Comparison of ENCODE assay signal across 8 cellular contexts in the genomic region with DNA sequence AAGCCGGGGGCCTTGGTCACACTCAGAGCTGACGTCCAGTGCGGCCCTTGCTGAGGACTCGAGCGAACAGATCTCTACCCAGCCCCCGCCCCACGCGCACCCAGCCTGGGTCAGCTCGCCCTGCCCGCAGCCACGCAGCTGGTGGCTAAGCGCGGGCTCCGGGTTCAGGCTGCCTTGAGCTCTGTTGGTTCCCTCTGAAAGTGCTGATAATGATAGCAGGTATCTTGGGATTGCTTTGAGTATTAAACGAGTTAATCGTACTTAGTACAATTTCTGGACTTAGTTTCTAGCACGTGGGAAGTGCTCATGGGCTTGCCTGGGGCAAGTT.
DNase-seq lines count a peak whose midpoint lies in the region; ATAC-seq and TF ChIP-seq lines count a peak whose summit lies in the region.

No MANE protein-coding gene starts in this region.

- no peaks in the 10 kb centered on the region for H3K9me3 Mint-ChIP-seq in CD4-positive, alpha-beta T cell
- H3K9me3 Mint-ChIP-seq in neural progenitor cell, result no peaks in the 10 kb centered on the region

- DNase-seq in CD4-positive, alpha-beta T cell, result no peak
- DNase-seq in coronary artery (ENCODE audit: low spot score), result no peak
- no peak for DNase-seq in neural progenitor cell (ENCODE audit: low spot score)
- no peak for DNase-seq in retina
- no peak for DNase-seq in NCI-H774 (lab: John Stamatoyannopoulos, UW)

- CTCF ChIA-PET in CD4-positive, alpha-beta T cell (lab: Charles Lee), result no interaction called here

- peaks cover 7% of the 10 kb centered on the region for H3K4me1 Mint-ChIP-seq in CD4-positive, alpha-beta T cell (ENCODE audit: low read depth)
- H3K4me1 Mint-ChIP-seq in neural progenitor cell, result peaks cover 24% of the 10 kb centered on the region

- H3F3A ChIP-seq in neural progenitor cell (ENCODE audit: low read depth), result no peaks in the 10 kb centered on the region

- H3K4me3 ChIP-seq in HUES64 (ENCODE audit: low read length) (peak overlapping the region; percentile 75), coronary artery (peak overlapping the region; percentile 77), neural progenitor cell (peak overlapping the region; percentile 66)

- H3K27me3 ChIP-seq in CD4-positive, alpha-beta T cell (ENCODE audit: control insufficient read depth, insufficient read depth, low read length), result peaks cover 8% of the 10 kb centered on the region
- H3K27me3 ChIP-seq in HUES64 (ENCODE audit: insufficient read depth, low read length) (peaks cover 29% of the 10 kb centered on the region), neural progenitor cell (peaks cover 29% of the 10 kb centered on the region)

- intact Hi-C loops in CD4-positive, alpha-beta T cell (cut with DNase I, micrococcal nuclease), result loop anchor here (2.0 kb wide), 2 partner anchors 247 to 249 kb away; no protein-coding TSS in a partner anchor

- TF ChIP-seq CTCF in CD4-positive, alpha-beta T cell (IDR thresholded peaks at IDR 0.05), result peak; percentile 10
- peak; percentile 12 for TF ChIP-seq CTCF in coronary artery (IDR thresholded peaks at IDR 0.05)
- TF ChIP-seq CTCF in neural progenitor cell (IDR thresholded peaks at IDR 0.05), result no peak

- H3K4me1 ChIP-seq in HUES64 (ENCODE audit: insufficient read depth, low read length), result no peaks in the 10 kb centered on the region
- no peaks in the 10 kb centered on the region for H3K4me1 ChIP-seq in neural progenitor cell

- no peak overlapping the region for H3K27ac Mint-ChIP-seq in CD4-positive, alpha-beta T cell
- H3K27ac Mint-ChIP-seq in neural progenitor cell, result no peak overlapping the region

- H3K27ac ChIP-seq in CD4-positive, alpha-beta T cell (ENCODE audit: low read depth, low read length), result no peak overlapping the region
- H3K27ac ChIP-seq in HUES64 (ENCODE audit: low read depth, low read length), result no peak overlapping the region
- H3K27ac ChIP-seq in coronary artery, result no peak overlapping the region
- H3K27ac ChIP-seq in neural progenitor cell, result no peak overlapping the region

- H3K9ac ChIP-seq in HUES64 (ENCODE audit: low read depth, low read length) (peak overlapping the region; percentile 73), neural progenitor cell (no peak overlapping the region)

- POLR2A ChIA-PET in CD4-positive, alpha-beta T cell (lab: Charles Lee), result interaction anchor here (0.9 to 1.0 kb wide), 3 partner anchors 72 to 260 kb away, joined by 3 to 5 read pairs (median 3); no protein-coding TSS in a partner anchor

- no peaks in the 10 kb centered on the region for H3K36me3 Mint-ChIP-seq in CD4-positive, alpha-beta T cell (ENCODE audit: low read depth)
- H3K36me3 Mint-ChIP-seq in neural progenitor cell, result no peaks in the 10 kb centered on the region

- 9% methylated on average over 17 of the region's 17 CpGs for WGBS in HUES64

- H3K27me3 Mint-ChIP-seq in CD4-positive, alpha-beta T cell, result peaks cover 9% of the 10 kb centered on the region
- no peaks in the 10 kb centered on the region for H3K27me3 Mint-ChIP-seq in neural progenitor cell (ENCODE audit: insufficient read depth, low read depth)

- H3K36me3 ChIP-seq in HUES64 (ENCODE audit: insufficient read depth, low read length), result no peaks in the 10 kb centered on the region
- no peaks in the 10 kb centered on the region for H3K36me3 ChIP-seq in neural progenitor cell

- H4K20me1 ChIP-seq in neural progenitor cell (ENCODE audit: low read depth), result no peaks in the 10 kb centered on the region

- H3K79me2 ChIP-seq in neural progenitor cell (ENCODE audit: low read depth), result no peaks in the 10 kb centered on the region

- no peaks in the 10 kb centered on the region for H3K9me3 ChIP-seq in CD4-positive, alpha-beta T cell (ENCODE audit: control insufficient read depth, low read length)
- no peaks in the 10 kb centered on the region for H3K9me3 ChIP-seq in HUES64 (ENCODE audit: insufficient read depth, low read depth, low read length)
- H3K9me3 ChIP-seq in neural progenitor cell (ENCODE audit: low read depth), result no peaks in the 10 kb centered on the region

- H2AFZ ChIP-seq in neural progenitor cell (replicated peaks), result peak overlapping the region; percentile 98

- H3K4me2 ChIP-seq in neural progenitor cell, result peak overlapping the region; percentile 81

- H3K4me3 Mint-ChIP-seq in CD4-positive, alpha-beta T cell, result peak overlapping the region; percentile 78
- H3K4me3 Mint-ChIP-seq in neural progenitor cell, result peak overlapping the region; percentile 86

- ATAC-seq in CD4-positive, alpha-beta T cell (ENCODE audit: poor library complexity), result no peak
- no peak for ATAC-seq in HG02840 (IDR thresholded peaks at IDR 0.05; ENCODE audit: low FRiP score, unreplicated experiment)
- ATAC-seq in GM19397 (IDR thresholded peaks at IDR 0.05; ENCODE audit: unreplicated experiment), result no peak
